1 cellular context compared by ENCODE assay signal in the genomic region with DNA sequence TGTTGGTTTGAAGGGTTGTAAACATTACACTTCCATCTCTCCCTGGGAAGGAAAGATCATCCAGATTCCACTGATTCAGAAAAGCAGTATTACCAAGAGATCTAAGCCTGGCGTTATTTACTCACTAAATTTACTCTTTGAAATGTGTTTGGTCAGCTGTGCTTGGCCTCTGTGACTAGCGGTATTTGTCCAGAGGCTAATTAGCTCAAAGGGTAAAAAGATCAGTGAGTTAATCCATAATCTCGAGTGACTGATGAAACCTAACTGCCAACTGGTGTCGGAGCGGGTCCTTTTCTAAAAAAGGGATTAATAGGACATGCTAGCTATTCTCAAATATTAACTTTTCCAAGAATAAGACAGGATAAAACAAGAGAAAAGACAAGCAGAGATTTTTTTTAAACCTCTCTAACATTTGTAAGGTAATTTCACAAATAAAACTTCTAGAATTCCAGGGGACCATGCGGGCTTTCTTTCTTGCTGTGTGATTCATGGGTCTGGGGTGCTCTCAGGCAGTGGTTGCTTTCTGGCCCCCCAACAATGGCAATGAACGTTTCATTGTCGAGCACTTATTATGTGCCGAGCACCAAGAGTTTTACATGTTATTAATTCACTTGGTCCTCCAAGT.
TF ChIP-seq lines count a peak whose summit lies in the region.

No MANE protein-coding gene starts in this region.

TF ChIP-seq in HepG2, 621 proteins besides CTCF, POLR2A, EP300 and RAD21 (continued from another document and continues in another):
- peak in 1 of 2 experiments; percentile 80; a peak in 2 of 4 replicates for TF ChIP-seq REST (IDR thresholded peaks at IDR 0.05; ENCODE audit: borderline replicate concordance in 1 of 2, low read depth in 1 of 2, low read length in 2 of 2)
- TF ChIP-seq, protein P1, sequence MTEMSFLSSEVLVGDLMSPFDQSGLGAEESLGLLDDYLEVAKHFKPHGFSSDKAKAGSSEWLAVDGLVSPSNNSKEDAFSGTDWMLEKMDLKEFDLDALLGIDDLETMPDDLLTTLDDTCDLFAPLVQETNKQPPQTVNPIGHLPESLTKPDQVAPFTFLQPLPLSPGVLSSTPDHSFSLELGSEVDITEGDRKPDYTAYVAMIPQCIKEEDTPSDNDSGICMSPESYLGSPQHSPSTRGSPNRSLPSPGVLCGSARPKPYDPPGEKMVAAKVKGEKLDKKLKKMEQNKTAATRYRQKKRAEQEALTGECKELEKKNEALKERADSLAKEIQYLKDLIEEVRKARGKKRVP (CRISPR knock-in tag; IDR thresholded peaks at IDR 0.05) = peak in 1 of 2 experiments; percentile 96; a peak in 2 of 4 replicates
- peak; percentile 99 for TF ChIP-seq HMG20B (CRISPR knock-in tag; conservative IDR thresholded peaks at IDR 0.05)
- TF ChIP-seq HOXD1 (CRISPR knock-in tag; IDR thresholded peaks at IDR 0.05) = peak; percentile 97
- 0 out of 2 replicates have a peak, but pooled peaks have one; percentile 23 for TF ChIP-seq ZNF788 (CRISPR knock-in tag; IDR thresholded peaks at IDR 0.05; ENCODE audit: borderline replicate concordance)
- TF ChIP-seq ZBTB20 (CRISPR knock-in tag; IDR thresholded peaks at IDR 0.05; ENCODE audit: borderline replicate concordance, low read depth) = peak; percentile 60; the same call in 1 of the 2 replicates
- peak; percentile 36; the same call in 1 of the 2 replicates for TF ChIP-seq ZNF317 (CRISPR knock-in tag; IDR thresholded peaks at IDR 0.05)
- 0 out of 2 replicates have a peak, but pooled peaks have one; percentile 14 for TF ChIP-seq ZNF335 (CRISPR knock-in tag; IDR thresholded peaks at IDR 0.05)
- TF ChIP-seq, protein P2, sequence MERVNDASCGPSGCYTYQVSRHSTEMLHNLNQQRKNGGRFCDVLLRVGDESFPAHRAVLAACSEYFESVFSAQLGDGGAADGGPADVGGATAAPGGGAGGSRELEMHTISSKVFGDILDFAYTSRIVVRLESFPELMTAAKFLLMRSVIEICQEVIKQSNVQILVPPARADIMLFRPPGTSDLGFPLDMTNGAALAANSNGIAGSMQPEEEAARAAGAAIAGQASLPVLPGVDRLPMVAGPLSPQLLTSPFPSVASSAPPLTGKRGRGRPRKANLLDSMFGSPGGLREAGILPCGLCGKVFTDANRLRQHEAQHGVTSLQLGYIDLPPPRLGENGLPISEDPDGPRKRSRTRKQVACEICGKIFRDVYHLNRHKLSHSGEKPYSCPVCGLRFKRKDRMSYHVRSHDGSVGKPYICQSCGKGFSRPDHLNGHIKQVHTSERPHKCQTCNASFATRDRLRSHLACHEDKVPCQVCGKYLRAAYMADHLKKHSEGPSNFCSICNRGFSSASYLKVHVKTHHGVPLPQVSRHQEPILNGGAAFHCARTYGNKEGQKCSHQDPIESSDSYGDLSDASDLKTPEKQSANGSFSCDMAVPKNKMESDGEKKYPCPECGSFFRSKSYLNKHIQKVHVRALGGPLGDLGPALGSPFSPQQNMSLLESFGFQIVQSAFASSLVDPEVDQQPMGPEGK (CRISPR knock-in tag; IDR thresholded peaks at IDR 0.05) = peak; percentile 62
- peak; percentile 93 for TF ChIP-seq FOSL2 (CRISPR knock-in tag; IDR thresholded peaks at IDR 0.05)
- peak; percentile 28; the same call in 1 of the 2 replicates for TF ChIP-seq ZNF430 (CRISPR knock-in tag; IDR thresholded peaks at IDR 0.05)
- TF ChIP-seq NFATC3 (CRISPR knock-in tag; IDR thresholded peaks at IDR 0.05) = 0 out of 2 replicates have a peak, but pooled peaks have one; percentile 39
- TF ChIP-seq ARNTL (CRISPR knock-in tag; IDR thresholded peaks at IDR 0.05) = peak; percentile 81
- peak; percentile 65; the same call in 1 of the 2 replicates for TF ChIP-seq ZMYM4 (CRISPR knock-in tag; IDR thresholded peaks at IDR 0.05)
- TF ChIP-seq, protein P3, sequence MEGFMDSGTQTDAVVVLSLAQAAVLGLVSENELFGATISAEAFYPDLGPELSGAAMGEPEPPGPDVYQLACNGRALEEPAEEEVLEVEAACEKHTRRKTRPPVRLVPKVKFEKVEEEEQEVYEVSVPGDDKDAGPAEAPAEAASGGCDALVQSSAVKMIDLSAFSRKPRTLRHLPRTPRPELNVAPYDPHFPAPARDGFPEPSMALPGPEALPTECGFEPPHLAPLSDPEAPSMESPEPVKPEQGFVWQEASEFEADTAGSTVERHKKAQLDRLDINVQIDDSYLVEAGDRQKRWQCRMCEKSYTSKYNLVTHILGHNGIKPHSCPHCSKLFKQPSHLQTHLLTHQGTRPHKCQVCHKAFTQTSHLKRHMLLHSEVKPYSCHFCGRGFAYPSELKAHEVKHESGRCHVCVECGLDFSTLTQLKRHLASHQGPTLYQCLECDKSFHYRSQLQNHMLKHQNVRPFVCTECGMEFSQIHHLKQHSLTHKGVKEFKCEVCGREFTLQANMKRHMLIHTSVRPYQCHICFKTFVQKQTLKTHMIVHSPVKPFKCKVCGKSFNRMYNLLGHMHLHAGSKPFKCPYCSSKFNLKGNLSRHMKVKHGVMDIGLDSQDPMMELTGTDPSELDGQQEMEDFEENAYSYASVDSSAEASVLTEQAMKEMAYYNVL (CRISPR knock-in tag; IDR thresholded peaks at IDR 0.05; ENCODE audit: borderline replicate concordance) = peak; percentile 98
- peak; percentile 83 for TF ChIP-seq MLX (CRISPR knock-in tag; IDR thresholded peaks at IDR 0.05)
- peak; percentile 98 for TF ChIP-seq GFI1 (CRISPR knock-in tag; IDR thresholded peaks at IDR 0.05; ENCODE audit: borderline replicate concordance)
- no peak for TF ChIP-seq ZNF598 (CRISPR knock-in tag; IDR thresholded peaks at IDR 0.05; ENCODE audit: borderline replicate concordance)
- TF ChIP-seq, protein P4, sequence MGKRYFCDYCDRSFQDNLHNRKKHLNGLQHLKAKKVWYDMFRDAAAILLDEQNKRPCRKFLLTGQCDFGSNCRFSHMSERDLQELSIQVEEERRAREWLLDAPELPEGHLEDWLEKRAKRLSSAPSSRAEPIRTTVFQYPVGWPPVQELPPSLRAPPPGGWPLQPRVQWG (CRISPR knock-in tag; IDR thresholded peaks at IDR 0.05; ENCODE audit: borderline replicate concordance, low read depth) = no peak
- peak; percentile 38; the same call in 1 of the 2 replicates for TF ChIP-seq ZNF501 (CRISPR knock-in tag; IDR thresholded peaks at IDR 0.05)
- TF ChIP-seq SNRNP70 (IDR thresholded peaks at IDR 0.05; ENCODE audit: low read depth, low read length) = no peak
- no peak for TF ChIP-seq ZMAT3 (CRISPR knock-in tag; conservative IDR thresholded peaks at IDR 0.05)
- peak; percentile 79; the same call in 1 of the 2 replicates for TF ChIP-seq SALL1 (CRISPR knock-in tag; IDR thresholded peaks at IDR 0.05)
- no peak for TF ChIP-seq ZNF17 (CRISPR knock-in tag; IDR thresholded peaks at IDR 0.05)
- TF ChIP-seq ZNF776 (CRISPR knock-in tag; IDR thresholded peaks at IDR 0.05) = no peak; the same call in 1 of the 2 replicates
- TF ChIP-seq HNRNPK (IDR thresholded peaks at IDR 0.05; ENCODE audit: low read depth, low read length, poor library complexity, severe bottlenecking) = peak; percentile 73
- TF ChIP-seq, protein P5, sequence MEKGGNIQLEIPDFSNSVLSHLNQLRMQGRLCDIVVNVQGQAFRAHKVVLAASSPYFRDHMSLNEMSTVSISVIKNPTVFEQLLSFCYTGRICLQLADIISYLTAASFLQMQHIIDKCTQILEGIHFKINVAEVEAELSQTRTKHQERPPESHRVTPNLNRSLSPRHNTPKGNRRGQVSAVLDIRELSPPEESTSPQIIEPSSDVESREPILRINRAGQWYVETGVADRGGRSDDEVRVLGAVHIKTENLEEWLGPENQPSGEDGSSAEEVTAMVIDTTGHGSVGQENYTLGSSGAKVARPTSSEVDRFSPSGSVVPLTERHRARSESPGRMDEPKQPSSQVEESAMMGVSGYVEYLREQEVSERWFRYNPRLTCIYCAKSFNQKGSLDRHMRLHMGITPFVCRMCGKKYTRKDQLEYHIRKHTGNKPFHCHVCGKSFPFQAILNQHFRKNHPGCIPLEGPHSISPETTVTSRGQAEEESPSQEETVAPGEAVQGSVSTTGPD (CRISPR knock-in tag; IDR thresholded peaks at IDR 0.05) = 0 out of 2 replicates have a peak, but pooled peaks have one; percentile 53
- TF ChIP-seq, protein P6, sequence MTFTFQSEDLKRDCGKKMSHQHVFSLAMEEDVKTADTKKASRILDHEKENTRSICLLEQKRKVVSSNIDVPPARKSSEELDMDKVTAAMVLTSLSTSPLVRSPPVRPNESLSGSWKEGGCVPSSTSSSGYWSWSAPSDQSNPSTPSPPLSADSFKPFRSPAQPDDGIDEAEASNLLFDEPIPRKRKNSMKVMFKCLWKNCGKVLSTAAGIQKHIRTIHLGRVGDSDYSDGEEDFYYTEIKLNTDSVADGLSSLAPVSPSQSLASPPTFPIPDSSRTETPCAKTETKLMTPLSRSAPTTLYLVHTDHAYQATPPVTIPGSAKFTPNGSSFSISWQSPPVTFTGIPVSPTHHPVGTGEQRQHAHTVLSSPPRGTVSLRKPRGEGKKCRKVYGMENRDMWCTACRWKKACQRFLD (CRISPR knock-in tag; IDR thresholded peaks at IDR 0.05; ENCODE audit: borderline replicate concordance) = no peak
- peak; percentile 95 for TF ChIP-seq TBL1XR1 (IDR thresholded peaks at IDR 0.05; ENCODE audit: borderline replicate concordance, low read length, partially characterized antibody)
- no peak for TF ChIP-seq GABPA (IDR thresholded peaks at IDR 0.05; ENCODE audit: low read depth, low read length)
- TF ChIP-seq GABPA (CRISPR knock-in tag; IDR thresholded peaks at IDR 0.05; ENCODE audit: low read depth) = peak; percentile 58
- TF ChIP-seq BORCS8-MEF2B (CRISPR knock-in tag; IDR thresholded peaks at IDR 0.05) = no peak
- TF ChIP-seq MIER3 (CRISPR knock-in tag; IDR thresholded peaks at IDR 0.05; ENCODE audit: borderline replicate concordance) = peak; percentile 75; the same call in 1 of the 2 replicates
- TF ChIP-seq THAP11 (CRISPR knock-in tag; IDR thresholded peaks at IDR 0.05) = peak; percentile 73
- no peak for TF ChIP-seq ZNF879 (CRISPR knock-in tag; IDR thresholded peaks at IDR 0.05)
- peak; percentile 98 for TF ChIP-seq ZNF503 (CRISPR knock-in tag; IDR thresholded peaks at IDR 0.05)
- TF ChIP-seq, protein P7, sequence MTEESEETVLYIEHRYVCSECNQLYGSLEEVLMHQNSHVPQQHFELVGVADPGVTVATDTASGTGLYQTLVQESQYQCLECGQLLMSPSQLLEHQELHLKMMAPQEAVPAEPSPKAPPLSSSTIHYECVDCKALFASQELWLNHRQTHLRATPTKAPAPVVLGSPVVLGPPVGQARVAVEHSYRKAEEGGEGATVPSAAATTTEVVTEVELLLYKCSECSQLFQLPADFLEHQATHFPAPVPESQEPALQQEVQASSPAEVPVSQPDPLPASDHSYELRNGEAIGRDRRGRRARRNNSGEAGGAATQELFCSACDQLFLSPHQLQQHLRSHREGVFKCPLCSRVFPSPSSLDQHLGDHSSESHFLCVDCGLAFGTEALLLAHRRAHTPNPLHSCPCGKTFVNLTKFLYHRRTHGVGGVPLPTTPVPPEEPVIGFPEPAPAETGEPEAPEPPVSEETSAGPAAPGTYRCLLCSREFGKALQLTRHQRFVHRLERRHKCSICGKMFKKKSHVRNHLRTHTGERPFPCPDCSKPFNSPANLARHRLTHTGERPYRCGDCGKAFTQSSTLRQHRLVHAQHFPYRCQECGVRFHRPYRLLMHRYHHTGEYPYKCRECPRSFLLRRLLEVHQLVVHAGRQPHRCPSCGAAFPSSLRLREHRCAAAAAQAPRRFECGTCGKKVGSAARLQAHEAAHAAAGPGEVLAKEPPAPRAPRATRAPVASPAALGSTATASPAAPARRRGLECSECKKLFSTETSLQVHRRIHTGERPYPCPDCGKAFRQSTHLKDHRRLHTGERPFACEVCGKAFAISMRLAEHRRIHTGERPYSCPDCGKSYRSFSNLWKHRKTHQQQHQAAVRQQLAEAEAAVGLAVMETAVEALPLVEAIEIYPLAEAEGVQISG (CRISPR knock-in tag; IDR thresholded peaks at IDR 0.05) = no peak
